In genomic region chr18:49162226-49162848, GRCh38 we compare ENCODE assay signal across 9 cellular contexts.
DNase-seq lines count a peak whose midpoint lies in the region; ATAC-seq and TF ChIP-seq lines count a peak whose summit lies in the region.
"Had no signal": no experiment of that assay in that cellular context is flagged by ENCODE, and none has a peak within 500 bp of the region (broad histone marks: within the 10 kb centered on the region; RNA-seq: fewer than 3 reads in every experiment).

No MANE protein-coding gene starts in this region.

- H3K4me1 ChIP-seq in HAP-1, result peaks cover 9% of the 10 kb centered on the region
- no peaks in the 10 kb centered on the region for H3K4me1 ChIP-seq in testis
- peaks cover 0 to 27% (median 0%) of the 10 kb centered on the region in 4 donors for H3K4me1 ChIP-seq in tibial nerve

- H3K27ac ChIP-seq in testis, result no peak overlapping the region
- no peak overlapping the region for H3K27ac ChIP-seq in tibial nerve

- H3K4me3 ChIP-seq in HAP-1 (no peak overlapping the region), testis (no peak overlapping the region), tibial nerve (no peak overlapping the region)

- TF ChIP-seq CTCF in testis (IDR thresholded peaks at IDR 0.05) (no peak), tibial nerve (IDR thresholded peaks at IDR 0.05) (no peak)

- in situ Hi-C loops in HAP-1 (cut with MboI; ENCODE audit: low sequenced_read_pairs), result no loop called here

- DNase-seq in left colon (no peak), HAP-1 (ENCODE audit: low spot score in 2 of 2) (no peak), SKM-1 treated with dmso at 0.1 percent for 144 hours (lab: John Stamatoyannopoulos, UW; ENCODE audit: unreplicated experiment) (no peak), testis (no peak), tibial nerve (ENCODE audit: low spot score in 2 of 2) (no peak)
- DNase-seq: head of caudate nucleus had no signal

- intact Hi-C loops in left colon (cut with DNase I, micrococcal nuclease) (no loop called here), testis (cut with DNase I; ENCODE audit: low total_unique reads) (no loop called here)

- ATAC-seq in GM18858 (IDR thresholded peaks at IDR 0.05; ENCODE audit: unreplicated experiment) (peak; percentile 33), GM21528 (IDR thresholded peaks at IDR 0.05; ENCODE audit: low FRiP score, unreplicated experiment) (peak; percentile 70), HG03354 (IDR thresholded peaks at IDR 0.05; ENCODE audit: poor library complexity, severe bottlenecking, unreplicated experiment) (peak; percentile 74), left colon (peak; percentile 100)

- WGBS in testis, 2 donors, result 90 to 99% methylated on average over 3 of the region's 3 CpGs
- WGBS in tibial nerve, 2 donors, result 77 to 86% methylated on average over 3 of the region's 3 CpGs

- 0 out of 2 replicates have a peak, but pooled peaks cover 4% of the 10 kb centered on the region for H3K9me3 ChIP-seq in HAP-1
- no peaks in the 10 kb centered on the region for H3K9me3 ChIP-seq in testis
- H3K9me3 ChIP-seq in tibial nerve, result peaks cover 0 to 10% (median 3%) of the 10 kb centered on the region in 4 donors

- no peak for TF ChIP-seq EP300 in tibial nerve (IDR thresholded peaks at IDR 0.05)

- TF ChIP-seq POLR2A in testis (IDR thresholded peaks at IDR 0.05) (no peak), tibial nerve (IDR thresholded peaks at IDR 0.05) (no peak)

- H3K27me3 ChIP-seq in HAP-1 (ENCODE audit: low read depth) (no peaks in the 10 kb centered on the region), testis (no peaks in the 10 kb centered on the region), tibial nerve (no peaks in the 10 kb centered on the region)

- H3K36me3 ChIP-seq in HAP-1 (replicated peaks) (no peaks in the 10 kb centered on the region), testis (ENCODE audit: low read depth, missing control alignments) (no peaks in the 10 kb centered on the region), tibial nerve (peaks cover 0 to 20% (median 0%) of the 10 kb centered on the region in 3 donors)

Comparison
In these comparisons a context has a peak if more than half of its experiments do, and no peak if none do; other contexts are left out.
1. ATAC-seq: peak in every context shown above with its lines; median percentile 100 in left colon; 74 in HG03354; 70 in GM21528; 33 in GM18858.